Comparison of ENCODE assay signal across 8 cellular contexts in genomic region chr20:51562334-51563140, GRCh38. TPM values are rescaled to one million over a fixed set of nuclear protein-coding genes. Genes with fewer than 3 reads are reported as not detected.
DNase-seq lines count a peak whose midpoint lies in the region; ATAC-seq and TF ChIP-seq lines count a peak whose summit lies in the region.

No MANE protein-coding gene starts in this region.

- peak overlapping the region; percentile 24 for H3K18ac ChIP-seq in trophoblast cell (ENCODE audit: low read length)

- peak overlapping the region; percentile 0 for H4K8ac ChIP-seq in trophoblast cell (ENCODE audit: low read depth, low read length)

- H3K4me1 ChIP-seq in NT2/D1 (ENCODE audit: insufficient read depth, insufficient read length) (peaks cover 7% of the 10 kb centered on the region), right cardiac atrium (ENCODE audit: control insufficient read depth, insufficient read depth, low read length) (peaks cover 9% of the 10 kb centered on the region), trophoblast cell (ENCODE audit: control insufficient read depth in 1 of 2, insufficient read depth in 2 of 2, low read length in 2 of 2) (peaks cover 7 to 8% of the 10 kb centered on the region in 2 experiments)

- peak overlapping the region; percentile 36 for H4K91ac ChIP-seq in trophoblast cell (ENCODE audit: low read depth, low read length)

- under 1% methylated on average over 75 of the region's 75 CpGs for WGBS in right cardiac atrium
- no CpG with 5 or more reads among the region's 75 CpGs for WGBS in trophoblast cell (ENCODE audit: extremely low coverage, insufficient coverage, insufficient read length)

- H3K9me3 ChIP-seq in NT2/D1 (ENCODE audit: insufficient read depth, low read length) (no peaks in the 10 kb centered on the region), right cardiac atrium (ENCODE audit: control insufficient read depth, low read length) (no peaks in the 10 kb centered on the region), trophoblast cell (ENCODE audit: insufficient read depth, low read depth, low read length) (peaks cover 2% of the 10 kb centered on the region)

- H3K79me1 ChIP-seq in trophoblast cell (ENCODE audit: low read length), result peaks cover 9% of the 10 kb centered on the region

- peak overlapping the region; percentile 6 for H2BK12ac ChIP-seq in trophoblast cell (ENCODE audit: low read length)

- H3K36me3 ChIP-seq in NT2/D1 (ENCODE audit: insufficient read depth, insufficient read length, low read length) (no peaks in the 10 kb centered on the region), trophoblast cell (ENCODE audit: control insufficient read depth in 1 of 2, insufficient read depth in 2 of 2, low read length in 2 of 2) (no peaks in the 10 kb centered on the region)

- H3K27ac ChIP-seq in right cardiac atrium (ENCODE audit: low read length) (peak overlapping the region; percentile 85), trophoblast cell (ENCODE audit: low read depth, low read length) (peak overlapping the region; percentile 62)

- H2AK5ac ChIP-seq in trophoblast cell (ENCODE audit: low read length), result no peak overlapping the region

- no peak overlapping the region for H3K23ac ChIP-seq in trophoblast cell (ENCODE audit: low read length)

- in situ Hi-C loops in astrocyte of the spinal cord (cut with HindIII; ENCODE audit: low sequenced_read_pairs), result no loop called here

- H3K4me2 ChIP-seq in trophoblast cell (ENCODE audit: low read length), result peak overlapping the region; percentile 81

- H2AFZ ChIP-seq in trophoblast cell (ENCODE audit: insufficient read depth, low read length, poor library complexity), result peak overlapping the region; percentile 51

- peak overlapping the region; percentile 22 for H3K14ac ChIP-seq in trophoblast cell (ENCODE audit: low read length)

- peak overlapping the region; percentile 54 for H3K4me3 ChIP-seq in NT2/D1 (ENCODE audit: insufficient read length, low read depth)
- peak overlapping the region; percentile 67 for H3K4me3 ChIP-seq in astrocyte of the spinal cord (ENCODE audit: low read depth, low read length)
- H3K4me3 ChIP-seq in right cardiac atrium (ENCODE audit: low read length), result peak overlapping the region; percentile 50
- H3K4me3 ChIP-seq in trophoblast cell (ENCODE audit: low read depth, low read length), result peak overlapping the region; percentile 70

- no peak overlapping the region for H4K12ac ChIP-seq in trophoblast cell (ENCODE audit: low read depth, low read length)

- H2BK120ac ChIP-seq in trophoblast cell (ENCODE audit: insufficient read depth, low read length, poor library complexity), result peak overlapping the region; percentile 46

- ATAC-seq in right cardiac atrium (peak; percentile 85 to 88), GM18861 (IDR thresholded peaks at IDR 0.05; ENCODE audit: unreplicated experiment) (no peak)

- DNase-seq in activated gamma-delta T cell treated with Interleukin-2 at 50 U/mL for 16 hours, result peak; percentile 11
- no peak for DNase-seq in activated gamma-delta T cell (lab: John Stamatoyannopoulos, UW)
- peak; percentile 50 for DNase-seq in NT2/D1 (ENCODE audit: low read depth, low spot score)
- peak; percentile 97 for DNase-seq in astrocyte of the spinal cord (ENCODE audit: low read depth, low spot score)
- peak; percentile 92 to 95 (median 95) for DNase-seq in right cardiac atrium
- peak; percentile 78 to 80 for DNase-seq in trophoblast cell
- no peak for DNase-seq in GM19238 (ENCODE audit: insufficient read length, low spot score)

- no peak overlapping the region for H3K4ac ChIP-seq in trophoblast cell (ENCODE audit: low read depth, low read length)

- intact Hi-C loops in right cardiac atrium (cut with DNase I), result loop anchor here in 1 of 4 donors (10.0 kb wide), 1 partner anchor 108 kb away; no protein-coding TSS in a partner anchor

- peak overlapping the region; percentile 81 for H3K9ac ChIP-seq in NT2/D1 (ENCODE audit: insufficient read length, low read depth)
- peak overlapping the region; percentile 17 for H3K9ac ChIP-seq in trophoblast cell (ENCODE audit: low read length)

- H2BK5ac ChIP-seq in trophoblast cell (ENCODE audit: low read depth, low read length, poor library complexity), result no peak overlapping the region

- no peak for TF ChIP-seq CTCF in astrocyte of the spinal cord (IDR thresholded peaks at IDR 0.05; ENCODE audit: low read depth, low read length)

- H3K79me2 ChIP-seq in trophoblast cell (ENCODE audit: control insufficient read depth, insufficient read depth, low read length, poor library complexity), result no peaks in the 10 kb centered on the region

- H3K27me3 ChIP-seq in NT2/D1 (ENCODE audit: insufficient read depth, insufficient read length) (peaks cover 52% of the 10 kb centered on the region), right cardiac atrium (ENCODE audit: control insufficient read depth, insufficient read depth) (no peaks in the 10 kb centered on the region), trophoblast cell (ENCODE audit: insufficient read depth, low read length) (peaks cover 11% of the 10 kb centered on the region)

RNA-seq across cellular contexts. Expression of gene NFATC2, which starts 20.0 kb away (rescaled TPM):
- 10 to 100 TPM in 1 of 4 donors, 1 to 10 TPM in 3; 6.8 to 13.3 (median 8.3) TPM for total RNA-seq in right cardiac atrium
- 2.8 TPM for polyA plus RNA-seq in right cardiac atrium
- 6.7 and 7.6 TPM in 2 replicates for polyA plus RNA-seq in trophoblast cell (2013)

Comparison
In these comparisons a context has a peak if more than half of its experiments do, and no peak if none do; other contexts are left out.
1. DNase-seq: peak in activated gamma-delta T cell treated with Interleukin-2 at 50 U/mL for 16 hours (single experiment), NT2/D1 (single experiment), astrocyte of the spinal cord (single experiment), right cardiac atrium (3 of 3) and trophoblast cell (2 of 2); none in activated gamma-delta T cell (single experiment) and GM19238 (single experiment).
2. Peak in every context shown above with its lines, with median percentiles within 50 percentile points of each other: H3K4me3 ChIP-seq.